ENCODE assay signal across 2 cellular contexts in genomic region chr21:27292229-27292628, GRCh38.
TF ChIP-seq lines count a peak whose summit lies in the region.

No MANE protein-coding gene starts in this region.

TF ChIP-seq in IMR-90, 13 proteins besides CTCF, POLR2A, EP300 and RAD21:
- no peak for TF ChIP-seq NFE2L2 (IDR thresholded peaks at IDR 0.05; ENCODE audit: low read depth, low read length)

TF ChIP-seq in SK-N-SH, 30 proteins besides CTCF, POLR2A, EP300 and RAD21:
- no peak for TF ChIP-seq GATA2 (CRISPR knock-in tag; IDR thresholded peaks at IDR 0.05)
- TF ChIP-seq ELF1 (IDR thresholded peaks at IDR 0.05): peak; percentile 61; the same call in 1 of the 2 replicates
- TF ChIP-seq SIN3A (IDR thresholded peaks at IDR 0.05; ENCODE audit: borderline replicate concordance, low read depth, low read length): no peak
- no peak for TF ChIP-seq NRF1 (IDR thresholded peaks at IDR 0.05; ENCODE audit: low read depth, low read length)
- no peak for TF ChIP-seq RCOR1 (IDR thresholded peaks at IDR 0.05; ENCODE audit: low read length)
- no peak for TF ChIP-seq SMC3 (IDR thresholded peaks at IDR 0.05; ENCODE audit: low read depth, low read length)
- peak; percentile 86 for TF ChIP-seq TCF12 (IDR thresholded peaks at IDR 0.05)
- peak; percentile 83; the same call in 1 of the 2 replicates for TF ChIP-seq TEAD4 (IDR thresholded peaks at IDR 0.05; ENCODE audit: borderline replicate concordance, insufficient read depth)
- no peak; the same call in 1 of the 2 replicates for TF ChIP-seq FOSL2 (IDR thresholded peaks at IDR 0.05; ENCODE audit: borderline replicate concordance, low read depth)
- TF ChIP-seq, protein P1, sequence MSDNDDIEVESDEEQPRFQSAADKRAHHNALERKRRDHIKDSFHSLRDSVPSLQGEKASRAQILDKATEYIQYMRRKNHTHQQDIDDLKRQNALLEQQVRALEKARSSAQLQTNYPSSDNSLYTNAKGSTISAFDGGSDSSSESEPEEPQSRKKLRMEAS (IDR thresholded peaks at IDR 0.05; ENCODE audit: low read depth): no peak
- no peak for TF ChIP-seq ZBTB33 (IDR thresholded peaks at IDR 0.05; ENCODE audit: borderline replicate concordance, low read depth)
- TF ChIP-seq IRF3 (IDR thresholded peaks at IDR 0.05; ENCODE audit: low read depth, low read length): no peak
- TF ChIP-seq GABPA (IDR thresholded peaks at IDR 0.05; ENCODE audit: low read depth): no peak
- no peak for TF ChIP-seq RFX5 (IDR thresholded peaks at IDR 0.05; ENCODE audit: low read length)
- no peak for TF ChIP-seq TAF1 (IDR thresholded peaks at IDR 0.05; ENCODE audit: borderline replicate concordance, low read depth, low read length)
- TF ChIP-seq MXI1 (IDR thresholded peaks at IDR 0.05; ENCODE audit: low read depth, low read length): no peak
- TF ChIP-seq NFIC (IDR thresholded peaks at IDR 0.05; ENCODE audit: borderline replicate concordance): peak; percentile 57
- TF ChIP-seq RXRA (IDR thresholded peaks at IDR 0.05; ENCODE audit: borderline replicate concordance, low read depth): no peak
- TF ChIP-seq CHD2 (IDR thresholded peaks at IDR 0.05; ENCODE audit: low read length, partially characterized antibody): no peak
- TF ChIP-seq EZH2phosphoT487 (IDR thresholded peaks at IDR 0.05; ENCODE audit: borderline replicate concordance, low read depth): no peak
- peak; percentile 79 for TF ChIP-seq POLR2AphosphoS5 (IDR thresholded peaks at IDR 0.05; ENCODE audit: low read depth, low read length)
- TF ChIP-seq MEF2A (IDR thresholded peaks at IDR 0.05; ENCODE audit: borderline replicate concordance, low read depth): no peak
- TF ChIP-seq REST (IDR thresholded peaks at IDR 0.05; ENCODE audit: low read depth, low read length): no peak
- peak; percentile 39; the same call in 1 of the 2 replicates for TF ChIP-seq JUND (IDR thresholded peaks at IDR 0.05)
- TF ChIP-seq, protein P2, sequence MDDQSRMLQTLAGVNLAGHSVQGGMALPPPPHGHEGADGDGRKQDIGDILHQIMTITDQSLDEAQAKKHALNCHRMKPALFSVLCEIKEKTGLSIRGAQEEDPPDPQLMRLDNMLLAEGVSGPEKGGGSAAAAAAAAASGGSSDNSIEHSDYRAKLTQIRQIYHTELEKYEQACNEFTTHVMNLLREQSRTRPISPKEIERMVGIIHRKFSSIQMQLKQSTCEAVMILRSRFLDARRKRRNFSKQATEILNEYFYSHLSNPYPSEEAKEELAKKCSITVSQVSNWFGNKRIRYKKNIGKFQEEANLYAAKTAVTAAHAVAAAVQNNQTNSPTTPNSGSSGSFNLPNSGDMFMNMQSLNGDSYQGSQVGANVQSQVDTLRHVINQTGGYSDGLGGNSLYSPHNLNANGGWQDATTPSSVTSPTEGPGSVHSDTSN (IDR thresholded peaks at IDR 0.05): peak; percentile 77
- no peak for TF ChIP-seq YY1 (IDR thresholded peaks at IDR 0.05; ENCODE audit: low read depth)
- TF ChIP-seq FOXJ3 (CRISPR knock-in tag; IDR thresholded peaks at IDR 0.05): no peak
- TF ChIP-seq FOXM1 (IDR thresholded peaks at IDR 0.05; ENCODE audit: low read depth): peak; percentile 28; the same call in 1 of the 2 replicates
- TF ChIP-seq USF1 (IDR thresholded peaks at IDR 0.05; ENCODE audit: borderline replicate concordance, low read depth): no peak
- TF ChIP-seq, protein P3, sequence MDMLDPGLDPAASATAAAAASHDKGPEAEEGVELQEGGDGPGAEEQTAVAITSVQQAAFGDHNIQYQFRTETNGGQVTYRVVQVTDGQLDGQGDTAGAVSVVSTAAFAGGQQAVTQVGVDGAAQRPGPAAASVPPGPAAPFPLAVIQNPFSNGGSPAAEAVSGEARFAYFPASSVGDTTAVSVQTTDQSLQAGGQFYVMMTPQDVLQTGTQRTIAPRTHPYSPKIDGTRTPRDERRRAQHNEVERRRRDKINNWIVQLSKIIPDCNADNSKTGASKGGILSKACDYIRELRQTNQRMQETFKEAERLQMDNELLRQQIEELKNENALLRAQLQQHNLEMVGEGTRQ (IDR thresholded peaks at IDR 0.05; ENCODE audit: borderline replicate concordance, low read depth, low read length): no peak
TF ChIP-seq in SK-N-SH: peak in this region for 8.
